ENCODE assay signal across 8 cellular contexts in the genomic region with DNA sequence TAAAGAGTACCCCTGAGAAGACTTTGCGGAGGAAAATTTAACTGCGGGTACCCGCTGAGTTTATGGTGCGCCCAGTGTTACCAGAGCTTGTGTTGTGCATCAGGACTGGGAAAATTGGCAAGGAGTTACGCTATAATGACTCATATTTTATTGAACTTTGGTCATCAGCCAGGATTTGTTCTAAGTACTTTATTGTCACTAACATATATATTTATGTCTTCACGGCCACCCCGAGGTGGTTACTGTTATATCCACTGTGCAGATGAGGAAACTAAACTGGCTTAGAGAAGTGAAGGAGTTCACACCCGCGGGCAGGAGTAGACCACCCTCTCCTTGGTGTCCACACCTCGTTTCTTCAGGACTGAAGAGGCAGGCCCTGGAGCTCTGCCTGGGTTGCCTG. TPM values are rescaled to one million over a fixed set of nuclear protein-coding genes. Genes with fewer than 3 reads are reported as not detected.
A peak's percentile ranks its signal among the peaks of the same experiment; 100 is the strongest.
DNase-seq lines count a peak whose midpoint lies in the region; ATAC-seq and TF ChIP-seq lines count a peak whose summit lies in the region.

No MANE protein-coding gene starts in this region.

- H3K9me3 ChIP-seq in HUES48 (ENCODE audit: control insufficient read depth, insufficient read depth, low read length) (no peaks in the 10 kb centered on the region), heart right ventricle (no peaks in the 10 kb centered on the region)

- H3K4me3 ChIP-seq in HUES48 (ENCODE audit: low read depth, low read length) (peak overlapping the region; percentile 64), heart right ventricle (peak overlapping the region; percentile 66 to 89 (median 74)), retinal pigment epithelial cell (ENCODE audit: low read length) (peak overlapping the region; percentile 78)

- H3K27ac ChIP-seq in HUES48 (ENCODE audit: low read depth, low read length) (peak overlapping the region; percentile 97), heart right ventricle (peak overlapping the region; percentile 63 to 95 (median 90))

- intact Hi-C loops in heart right ventricle (cut with DNase I) = no loop called here

- H3K27me3 Mint-ChIP-seq in activated T-helper 17 cell treated with anti-CD3 and anti-CD28 coated beads, Interleukin-2, amount 50 U/mL, for 72 hours = no peaks in the 10 kb centered on the region

- peak overlapping the region; percentile 73; the same call in 1 of the 2 replicates for H3K9ac ChIP-seq in HUES48 (ENCODE audit: low read depth, low read length)

- no peaks in the 10 kb centered on the region for H3K36me3 Mint-ChIP-seq in activated T-helper 17 cell treated with anti-CD3 and anti-CD28 coated beads, Interleukin-2, amount 50 U/mL, for 72 hours (ENCODE audit: low read depth)

- WGBS in heart right ventricle, 2 donors = 18 to 40% methylated on average over 10 of the region's 10 CpGs

- peaks cover 21% of the 10 kb centered on the region for H3K4me1 ChIP-seq in HUES48 (ENCODE audit: control insufficient read depth, insufficient read depth, low read length)
- peaks cover 0 to 22% (median 12%) of the 10 kb centered on the region in 9 donors for H3K4me1 ChIP-seq in heart right ventricle

- H3K27me3 ChIP-seq in HUES48 (ENCODE audit: control insufficient read depth, insufficient read depth, low read length) (peaks cover 15% of the 10 kb centered on the region), heart right ventricle (no peaks in the 10 kb centered on the region)

- DNase-seq in CD1c-positive myeloid dendritic cell (ENCODE audit: extremely low spot score) (peak; percentile 15), heart right ventricle (no peak), retinal pigment epithelial cell (ENCODE audit: low read depth) (peak; percentile 48)
- DNase-seq in effector CD4-positive, alpha-beta T cell = no peak
- no peak for DNase-seq in stimulated activated CD4-positive, alpha-beta T cell treated with anti-CD3 and anti-CD28 coated beads, Interleukin-2, amount 100 ng/mL, for 48 hours

- H3K4me1 Mint-ChIP-seq in activated T-helper 17 cell treated with anti-CD3 and anti-CD28 coated beads, Interleukin-2, amount 50 U/mL, for 72 hours = no peaks in the 10 kb centered on the region

- H3K4me3 Mint-ChIP-seq in activated T-helper 17 cell treated with anti-CD3 and anti-CD28 coated beads, Interleukin-2, amount 50 U/mL, for 72 hours = peak overlapping the region; percentile 86

- H3K27ac Mint-ChIP-seq in activated T-helper 17 cell treated with anti-CD3 and anti-CD28 coated beads, Interleukin-2, amount 50 U/mL, for 72 hours = peak overlapping the region; percentile 92

- no peak for ATAC-seq in activated T-helper 17 cell treated with anti-CD3 and anti-CD28 coated beads, Interleukin-2, amount 50 U/mL, for 72 hours (replicated peaks)
- peak in 4 of 8 donors; percentile 1 to 38 (median 8) for ATAC-seq in heart right ventricle
- no peak for ATAC-seq in HG02642 (IDR thresholded peaks at IDR 0.05; ENCODE audit: poor library complexity, unreplicated experiment)

- no peaks in the 10 kb centered on the region for H3K9me3 Mint-ChIP-seq in activated T-helper 17 cell treated with anti-CD3 and anti-CD28 coated beads, Interleukin-2, amount 50 U/mL, for 72 hours

- H3K36me3 ChIP-seq in HUES48 (ENCODE audit: control insufficient read depth, insufficient read depth, low read length) = no peaks in the 10 kb centered on the region
- H3K36me3 ChIP-seq in heart right ventricle = peaks cover 0 to 34% (median 0%) of the 10 kb centered on the region in 9 donors

- TF ChIP-seq CTCF in heart right ventricle (IDR thresholded peaks at IDR 0.05) (no peak), retinal pigment epithelial cell (conservative IDR thresholded peaks at IDR 0.05; ENCODE audit: low read depth, low read length) (no peak)

RNA-seq across cellular contexts. Expression of a gene that starts 0.7 kb away (rescaled TPM):
- 1 to 10 TPM; 5.7 to 7.3 TPM for total RNA-seq in activated T-helper 17 cell treated with anti-CD3 and anti-CD28 coated beads, Interleukin-2, amount 50 U/mL, for 72 hours
- total RNA-seq in heart right ventricle = 10 to 100 TPM in 2 of 10 donors, 1 to 10 TPM in 8; 5.5 to 19.6 (median 8.2) TPM
- polyA plus RNA-seq in heart right ventricle = 10 to 100 TPM in 1 of 2 donors, 1 to 10 TPM in 1; 2.6 to 32.7 TPM

RNA-seq across cellular contexts. Expression of a gene that starts 19.0 kb away (rescaled TPM):
- not detected for total RNA-seq in activated T-helper 17 cell treated with anti-CD3 and anti-CD28 coated beads, Interleukin-2, amount 50 U/mL, for 72 hours
- not detected for total RNA-seq in heart right ventricle
- not detected for polyA plus RNA-seq in heart right ventricle

RNA-seq across cellular contexts. Expression of a gene that starts 28.7 kb away (rescaled TPM):
- total RNA-seq in activated T-helper 17 cell treated with anti-CD3 and anti-CD28 coated beads, Interleukin-2, amount 50 U/mL, for 72 hours = 10 to 100 TPM; 16.9 to 28.9 TPM
- 10 to 100 TPM; 24.4 to 35.1 (median 29.1) TPM for total RNA-seq in heart right ventricle
- 10 to 100 TPM; 18.7 to 26.2 TPM for polyA plus RNA-seq in heart right ventricle

Comparison
In these comparisons a context has a peak if more than half of its experiments do, and no peak if none do; other contexts are left out.
1. DNase-seq: peak in CD1c-positive myeloid dendritic cell (single experiment) and retinal pigment epithelial cell (single experiment); none in heart right ventricle (0 of 2), effector CD4-positive, alpha-beta T cell (single experiment) and stimulated activated CD4-positive, alpha-beta T cell treated with anti-CD3 and anti-CD28 coated beads, Interleukin-2, amount 100 ng/mL, for 48 hours (0 of 2).
2. Peak in every context shown above with its lines, with median percentiles within 50 percentile points of each other: H3K4me3 ChIP-seq.